In the genomic region with DNA sequence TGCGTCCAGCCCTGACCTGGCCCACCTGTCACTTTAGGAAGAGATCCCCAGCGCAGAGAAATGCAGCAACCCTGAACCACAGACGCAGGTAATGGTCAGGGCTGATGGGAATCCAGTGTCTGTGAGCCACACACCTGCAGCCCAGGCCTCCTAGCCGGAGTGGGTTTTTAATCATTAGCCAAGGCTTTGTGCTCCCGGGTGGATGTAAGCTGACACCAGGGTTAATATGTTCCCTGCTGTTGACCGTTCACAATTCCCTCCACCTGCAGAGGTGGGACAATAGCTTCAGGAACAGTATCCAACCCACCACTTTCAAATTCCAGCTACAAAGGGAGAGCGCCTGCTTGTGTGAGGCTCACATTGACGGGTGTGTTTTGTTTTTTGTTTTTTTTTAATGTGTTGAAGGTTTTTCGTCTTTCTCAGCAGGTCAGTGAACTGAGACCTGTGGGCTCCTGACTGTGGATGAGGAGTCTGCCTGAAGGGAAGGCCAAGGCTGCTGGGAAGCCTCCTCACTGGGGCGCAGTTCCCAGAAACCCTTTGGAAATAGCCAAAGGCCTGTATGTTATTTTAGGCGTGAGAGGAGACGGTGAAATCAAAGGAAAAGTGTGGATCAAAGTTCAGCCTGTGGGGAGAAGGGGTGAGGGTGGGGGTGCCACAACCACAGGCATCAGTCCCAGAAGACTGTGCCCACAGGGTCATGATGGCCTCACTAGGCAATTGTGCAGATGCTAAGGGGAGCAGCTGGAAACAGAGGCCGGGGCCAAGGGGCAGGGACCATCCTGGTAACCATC, we compare ENCODE assay signal across 12 cellular contexts.
DNase-seq lines count a peak whose midpoint lies in the region; ATAC-seq and TF ChIP-seq lines count a peak whose summit lies in the region.
"Had no signal": no experiment of that assay in that cellular context is flagged by ENCODE, and none has a peak within 500 bp of the region (broad histone marks: within the 10 kb centered on the region; RNA-seq: fewer than 3 reads in every experiment).

No MANE protein-coding gene starts in this region.

- H3K36me3 ChIP-seq in mucosa of stomach (ENCODE audit: control insufficient read depth, insufficient read depth, low read length) (no peaks in the 10 kb centered on the region), vagina (no peaks in the 10 kb centered on the region)
- H3K36me3 ChIP-seq: left ventricle myocardium inferior had no signal

- H3K4me1 ChIP-seq in mucosa of stomach (ENCODE audit: control insufficient read depth, insufficient read depth, low read length) (peaks cover 52% of the 10 kb centered on the region), vagina (peaks cover 10% of the 10 kb centered on the region)

- ATAC-seq in HG02798 (IDR thresholded peaks at IDR 0.05; ENCODE audit: poor library complexity, unreplicated experiment) (no peak), omental fat pad (ENCODE audit: low FRiP score) (no peak)

- H3K27ac ChIP-seq in C4-2B (peak overlapping the region; percentile 60), vagina (no peak overlapping the region)

- peak overlapping the region; percentile 82 for H3K27ac Mint-ChIP-seq in chondrocyte (ENCODE audit: unreplicated experiment)

- no peaks in the 10 kb centered on the region for H3K27me3 ChIP-seq in mucosa of stomach (ENCODE audit: control insufficient read depth, insufficient read depth, low read length)
- no peaks in the 10 kb centered on the region for H3K27me3 ChIP-seq in vagina

- H3K4me3 ChIP-seq in mucosa of stomach (ENCODE audit: low read length) (no peak overlapping the region), vagina (no peak overlapping the region)
- H3K4me3 ChIP-seq: left ventricle myocardium inferior had no signal

- DNase-seq in NCI-H2029 (lab: John Stamatoyannopoulos, UW) = peak; percentile 82
- DNase-seq in chondrocyte (ENCODE audit: low spot score) = no peak
- DNase-seq in vagina (ENCODE audit: extremely low spot score in 2 of 2) = no peak
- no peak for DNase-seq in activated naive CD4-positive, alpha-beta T cell treated with anti-CD3 and anti-CD28 coated beads, Interleukin-2, amount 50 U/mL, for 16 hours
- no peak for DNase-seq in omental fat pad (ENCODE audit: low spot score)
- DNase-seq: activated naive CD4-positive, alpha-beta T cell; left ventricle myocardium inferior; NCI-H446 treated with DMSO at 0.1 percent for 48 hours; stimulated activated CD4-positive, alpha-beta T cell treated with anti-CD3 and anti-CD28 coated beads, Interleukin-1b, Interleukin-23, amount 100 ng/mL, for 48 hours had no signal

- peaks cover 48% of the 10 kb centered on the region for H3K4me1 Mint-ChIP-seq in chondrocyte (ENCODE audit: low read depth)

- peak overlapping the region; percentile 20 for H3K9ac ChIP-seq in mucosa of stomach (ENCODE audit: low read length)

- no peak overlapping the region for H3K4me3 Mint-ChIP-seq in chondrocyte (ENCODE audit: unreplicated experiment)

- H3K9me3 Mint-ChIP-seq in chondrocyte (ENCODE audit: low read depth) = no peaks in the 10 kb centered on the region

- TF ChIP-seq POLR2A in vagina (IDR thresholded peaks at IDR 0.05) = no peak

- intact Hi-C loops in vagina (cut with DNase I) = no loop called here

- H3K27me3 Mint-ChIP-seq in chondrocyte (ENCODE audit: low read depth) = no peaks in the 10 kb centered on the region

- peaks cover 22% of the 10 kb centered on the region for H3K36me3 Mint-ChIP-seq in chondrocyte (ENCODE audit: low read depth)

- H3K9me3 ChIP-seq in mucosa of stomach (ENCODE audit: control insufficient read depth, low read length) (no peaks in the 10 kb centered on the region), vagina (no peaks in the 10 kb centered on the region)
- H3K9me3 ChIP-seq: left ventricle myocardium inferior had no signal

- TF ChIP-seq CTCF in C4-2B (conservative IDR thresholded peaks at IDR 0.05) (no peak), chondrocyte (IDR thresholded peaks at IDR 0.05) (no peak), vagina (IDR thresholded peaks at IDR 0.05) (no peak), omental fat pad (IDR thresholded peaks at IDR 0.05) (no peak)
